Comparison of ENCODE assay signal across 26 cellular contexts in genomic region chr12:28247806-28248205, GRCh38. TPM values are rescaled to one million over a fixed set of nuclear protein-coding genes. Genes with fewer than 3 reads are reported as not detected.
DNase-seq lines count a peak whose midpoint lies in the region; ATAC-seq, FAIRE-seq and TF ChIP-seq lines count a peak whose summit lies in the region.
"Had no signal": no experiment of that assay in that cellular context is flagged by ENCODE, and none has a peak within 500 bp of the region (broad histone marks: within the 10 kb centered on the region; RNA-seq: fewer than 3 reads in every experiment).

No MANE protein-coding gene starts in this region.

- no peak for DNase-seq in activated naive CD4-positive, alpha-beta T cell treated with anti-CD3 and anti-CD28 coated beads, Interleukin-2, amount 50 U/mL, for 72 hours (ENCODE audit: low spot score in 2 of 2)
- DNase-seq in H1 (ENCODE audit: low read depth in 1 of 2, low spot score in 2 of 2) (no peak), neural progenitor cell (ENCODE audit: low spot score) (no peak), Ammon's horn (ENCODE audit: low spot score) (no peak), NOMO-1 (lab: John Stamatoyannopoulos, UW; ENCODE audit: unreplicated experiment in 2 of 2) (no peak), NCI-H524 (lab: John Stamatoyannopoulos, UW) (no peak)
- DNase-seq: AML-193, Calu3, DMS53, EL, H9, NCI-H1417, NCI-H187 treated with DMSO at 0.1 percent for 48 hours, NCI-H345, NCI-H526, PC-9, SIG-M5 had no signal

- H3K9ac ChIP-seq in H1 (replicated peaks in 1 of 4; ENCODE audit: extremely low read depth in 1 of 4, low read depth in 3 of 4, low read length in 3 of 4): no peak overlapping the region
- no peak overlapping the region for H3K9ac ChIP-seq in neural progenitor cell
- H3K9ac ChIP-seq: KMS-11 had no signal

- H2BK15ac ChIP-seq in H1 (ENCODE audit: low read length): no peak overlapping the region

- H2BK120ac ChIP-seq in H1 (replicated peaks; ENCODE audit: low read depth, low read length): no peak overlapping the region

- peaks cover 7% of the 10 kb centered on the region for H3K9me3 Mint-ChIP-seq in activated naive CD4-positive, alpha-beta T cell treated with anti-CD3 and anti-CD28 coated beads, Interleukin-2, amount 50 U/mL, for 24 hours
- peaks cover 7 to 9% of the 10 kb centered on the region in 2 donors for H3K9me3 Mint-ChIP-seq in activated naive CD4-positive, alpha-beta T cell treated with anti-CD3 and anti-CD28 coated beads, Interleukin-2, amount 50 U/mL, for 72 hours
- peaks cover 4% of the 10 kb centered on the region for H3K9me3 Mint-ChIP-seq in neural progenitor cell

- H3K4me3 ChIP-seq in H1 (ENCODE audit: extremely low read depth in 1 of 4, insufficient read depth in 2 of 4, low read depth in 3 of 4, low read length in 4 of 4): no peak overlapping the region
- H3K4me3 ChIP-seq in neural progenitor cell: no peak overlapping the region
- H3K4me3 ChIP-seq: PC-9 had no signal

- CTCF ChIA-PET in H1 (lab: Charles Lee; ENCODE audit: partially characterized antibody): interaction anchor here (1.0 kb wide), 1 partner anchor 625 kb away, joined by 3 read pairs; no protein-coding TSS in a partner anchor

- no peak overlapping the region for H3K18ac ChIP-seq in H1 (ENCODE audit: extremely low read depth, low read length)

- H3K23me2 ChIP-seq in H1 (ENCODE audit: low read depth, low read length): no peaks in the 10 kb centered on the region

- H3K36me3 Mint-ChIP-seq in activated naive CD4-positive, alpha-beta T cell treated with anti-CD3 and anti-CD28 coated beads, Interleukin-2, amount 50 U/mL, for 24 hours: peaks cover 9% of the 10 kb centered on the region
- H3K36me3 Mint-ChIP-seq in activated naive CD4-positive, alpha-beta T cell treated with anti-CD3 and anti-CD28 coated beads, Interleukin-2, amount 50 U/mL, for 72 hours: peaks cover 6 to 11% of the 10 kb centered on the region in 2 donors
- H3K36me3 Mint-ChIP-seq in neural progenitor cell: no peaks in the 10 kb centered on the region
- H3K36me3 Mint-ChIP-seq: CD14-positive monocyte had no signal

- H3K4me1 ChIP-seq in H1 (replicated peaks in 1 of 4; ENCODE audit: control insufficient read depth in 3 of 4, insufficient read depth in 4 of 4, low read length in 3 of 4) (no peaks in the 10 kb centered on the region; a peak in 2 of 7 replicates), neural progenitor cell (peaks cover 27% of the 10 kb centered on the region)

- H3K79me2 ChIP-seq in H1 (ENCODE audit: control insufficient read depth in 1 of 2, insufficient read depth in 2 of 2, low read length in 2 of 2): peaks cover 0 to 36% of the 10 kb centered on the region in 2 experiments; a peak in 2 of 4 replicates
- peaks cover 29% of the 10 kb centered on the region for H3K79me2 ChIP-seq in neural progenitor cell (ENCODE audit: low read depth)

- 89% methylated on average over 7 of the region's 7 CpGs; no CpG with 5 or more reads in 1 of the 2 experiments for WGBS in H1 (ENCODE audit: extremely low coverage in 1 of 2, insufficient coverage in 1 of 2, insufficient read length in 1 of 2, insufficient replicate concordance in 2 of 2, low coverage in 1 of 2, low lambda C conversion rate in 2 of 2, missing lambda C conversion rate in 1 of 2), 2 experiments

- no peak for TF ChIP-seq CTCF in H1 (IDR thresholded peaks at IDR 0.05; ENCODE audit: control extremely low read depth in 1 of 3, insufficient read depth in 1 of 3, low read depth in 1 of 3, low read length in 3 of 3)
- TF ChIP-seq CTCF in neural progenitor cell (IDR thresholded peaks at IDR 0.05): no peak

- peaks cover 88% of the 10 kb centered on the region for H3K4me1 Mint-ChIP-seq in activated naive CD4-positive, alpha-beta T cell treated with anti-CD3 and anti-CD28 coated beads, Interleukin-2, amount 50 U/mL, for 24 hours
- peaks cover 5% of the 10 kb centered on the region for H3K4me1 Mint-ChIP-seq in neural progenitor cell

- H2BK12ac ChIP-seq in H1 (ENCODE audit: low read depth, low read length): no peak overlapping the region

- H3K27ac Mint-ChIP-seq in activated naive CD4-positive, alpha-beta T cell treated with anti-CD3 and anti-CD28 coated beads, Interleukin-2, amount 50 U/mL, for 24 hours: peak overlapping the region; percentile 82
- H3K27ac Mint-ChIP-seq in activated naive CD4-positive, alpha-beta T cell treated with anti-CD3 and anti-CD28 coated beads, Interleukin-2, amount 50 U/mL, for 72 hours: no peak overlapping the region
- no peak overlapping the region for H3K27ac Mint-ChIP-seq in neural progenitor cell

- no peak overlapping the region for H4K5ac ChIP-seq in H1 (ENCODE audit: insufficient read length, low read depth, low read length)

- H4K20me1 ChIP-seq in H1 (replicated peaks in 1 of 2; ENCODE audit: control insufficient read depth in 1 of 2, insufficient read depth in 2 of 2, low read length in 2 of 2) (no peaks in the 10 kb centered on the region), neural progenitor cell (ENCODE audit: low read depth) (no peaks in the 10 kb centered on the region)

- POLR2A ChIA-PET in H1 (lab: Charles Lee; ENCODE audit: partially characterized antibody): interaction anchor here (1.2 kb wide), 1 partner anchor 24 kb away, joined by 3 read pairs; no protein-coding TSS in a partner anchor

- no peak for ATAC-seq in activated naive CD4-positive, alpha-beta T cell treated with anti-CD3 and anti-CD28 coated beads, Interleukin-2, amount 50 U/mL, for 72 hours
- ATAC-seq in GM18517 (IDR thresholded peaks at IDR 0.05; ENCODE audit: unreplicated experiment): no peak
- ATAC-seq: SK-N-SH treated with all-trans-retinoic acid at 6 μM for 48 hours had no signal

- no peak overlapping the region for H3K4me2 ChIP-seq in H1 (ENCODE audit: insufficient read depth in 1 of 2, low read depth in 2 of 2, low read length in 2 of 2)
- H3K4me2 ChIP-seq in neural progenitor cell: no peak overlapping the region
- H3K4me2 ChIP-seq: KMS-11, PC-9 had no signal

- no peak overlapping the region for H2AK5ac ChIP-seq in H1 (ENCODE audit: low read depth, low read length)

- no peak overlapping the region for H3K4me3 Mint-ChIP-seq in activated naive CD4-positive, alpha-beta T cell treated with anti-CD3 and anti-CD28 coated beads, Interleukin-2, amount 50 U/mL, for 24 hours
- H3K4me3 Mint-ChIP-seq in neural progenitor cell: no peak overlapping the region
- H3K4me3 Mint-ChIP-seq: CD14-positive monocyte, H9 had no signal

- peaks cover 25% of the 10 kb centered on the region for H3F3A ChIP-seq in neural progenitor cell (ENCODE audit: low read depth)

- TF ChIP-seq POLR2A in H1 (IDR thresholded peaks at IDR 0.05; ENCODE audit: control extremely low read depth in 1 of 2, low read depth in 2 of 2, low read length in 2 of 2): no peak

- H3K9me3 ChIP-seq in H1 (ENCODE audit: insufficient read depth in 2 of 2, low read depth in 1 of 2, low read length in 1 of 2) (no peaks in the 10 kb centered on the region), neural progenitor cell (ENCODE audit: low read depth) (no peaks in the 10 kb centered on the region)

- H3K27me3 Mint-ChIP-seq in activated naive CD4-positive, alpha-beta T cell treated with anti-CD3 and anti-CD28 coated beads, Interleukin-2, amount 50 U/mL, for 24 hours: no peaks in the 10 kb centered on the region
- H3K27me3 Mint-ChIP-seq in neural progenitor cell (ENCODE audit: insufficient read depth, low read depth): peaks cover 2% of the 10 kb centered on the region

- no peak overlapping the region for H4K91ac ChIP-seq in H1 (replicated peaks; ENCODE audit: insufficient read length, low read length)

- TF ChIP-seq RAD21 in H1 (IDR thresholded peaks at IDR 0.05 in 1 of 2, conservative IDR thresholded peaks at IDR 0.05 in 1 of 2; ENCODE audit: low read depth in 2 of 2, low read length in 2 of 2): no peak

- no peak overlapping the region for H2BK20ac ChIP-seq in H1 (ENCODE audit: low read length)

- no peak for FAIRE-seq in H1 (lab: Jason Lieb, UNC)
- FAIRE-seq: GM12891, GM18507 had no signal

- H3K23ac ChIP-seq in H1 (ENCODE audit: insufficient read length): no peak overlapping the region

- no peak for TF ChIP-seq EP300 in H1 (IDR thresholded peaks at IDR 0.05; ENCODE audit: borderline replicate concordance in 1 of 2, low read depth in 2 of 2, low read length in 2 of 2)

- H3K27ac ChIP-seq in H1 (ENCODE audit: low read depth, low read length): no peak overlapping the region
- peak overlapping the region; percentile 87 for H3K27ac ChIP-seq in neural progenitor cell
- H3K27ac ChIP-seq: 22Rv1, KMS-11, PC-9, RWPE1 had no signal

- no peak overlapping the region for H3K4ac ChIP-seq in H1 (replicated peaks; ENCODE audit: insufficient read length, low read depth, low read length)

- no peaks in the 10 kb centered on the region for H3K27me3 ChIP-seq in H1 (replicated peaks in 1 of 4; ENCODE audit: control insufficient read depth in 3 of 4, extremely low read depth in 1 of 4, insufficient read depth in 3 of 4, low read length in 3 of 4)
- H3K27me3 ChIP-seq in neural progenitor cell: no peaks in the 10 kb centered on the region

- no peak overlapping the region for H4K8ac ChIP-seq in H1 (ENCODE audit: extremely low read depth, insufficient read depth, low read length)

- H3K56ac ChIP-seq in H1 (replicated peaks; ENCODE audit: insufficient read length, low read depth, low read length): peak overlapping the region; percentile 19

- H3K36me3 ChIP-seq in H1 (ENCODE audit: control insufficient read depth in 2 of 4, insufficient read depth in 4 of 4, low read length in 3 of 4) (no peaks in the 10 kb centered on the region), neural progenitor cell (no peaks in the 10 kb centered on the region)

- H3K14ac ChIP-seq in H1 (ENCODE audit: insufficient read length): no peak overlapping the region

- H2AFZ ChIP-seq in H1 (ENCODE audit: low read length): no peak overlapping the region
- no peak overlapping the region for H2AFZ ChIP-seq in neural progenitor cell (replicated peaks)
- H2AFZ ChIP-seq: PC-9 had no signal

- no peak overlapping the region for H2BK5ac ChIP-seq in H1 (ENCODE audit: low read depth, low read length)

- peaks cover 2% of the 10 kb centered on the region; the same call in 1 of the 2 replicates for H3K79me1 ChIP-seq in H1 (ENCODE audit: low read depth, low read length)

TF ChIP-seq in H1, 55 proteins besides CTCF, POLR2A, EP300 and RAD21 (continues in another document):
- no peak for TF ChIP-seq CEBPB (IDR thresholded peaks at IDR 0.05; ENCODE audit: low read depth, low read length)
- no peak for TF ChIP-seq RFX5 (IDR thresholded peaks at IDR 0.05; ENCODE audit: borderline replicate concordance, low read depth, low read length)

RNA-seq across cellular contexts. Expression of gene CCDC91, which starts 57.5 kb away (rescaled TPM):
- 10 to 100 TPM; 13.6 to 25.5 TPM for total RNA-seq in activated naive CD4-positive, alpha-beta T cell treated with anti-CD3 and anti-CD28 coated beads, Interleukin-2, amount 50 U/mL, for 72 hours
- 23.1 and 23.8 TPM in 2 replicates for total RNA-seq in H1 (2021; fragmentation: NEBNext Ultra II Directional; extraction: Animal tissue kit (Norgen Biotek cat#: 25700))
- 6.9 and 8.6 TPM in 2 replicates for polyA plus RNA-seq in H1 (2011; rRNA removed)
- 10.4 TPM for polyA plus RNA-seq in H1 (2011; cell fraction: cytosol; rRNA removed)
- 15.5 TPM for polyA plus RNA-seq in H1 (2011; cell fraction: nucleus; rRNA removed)
- 8.9 to 15.6 TPM (median 10.2 TPM) in 4 replicates for polyA plus RNA-seq in H1 (2012, experiment 1 of 2)
- 2.0 TPM for polyA plus RNA-seq in H1 (2012, experiment 2 of 2)
- 48.3 TPM for polyA plus RNA-seq in H1 (2013, experiment 1 of 2)
- polyA plus RNA-seq in H1 (2013, experiment 2 of 2): 32.3 TPM
- polyA minus RNA-seq in H1 (2011; rRNA and poly(A)+ RNA removed): 26.5 and 28.0 TPM in 2 replicates
- 14.6 TPM for polyA minus RNA-seq in H1 (2011; cell fraction: cytosol; rRNA and poly(A)+ RNA removed)
- polyA minus RNA-seq in H1 (2011; cell fraction: nucleus; rRNA and poly(A)+ RNA removed): 88.8 TPM
- total RNA-seq in neural progenitor cell (ENCODE audit: low replicate concordance): 24.8 and 35.8 TPM in 2 replicates
